In the genomic region with DNA sequence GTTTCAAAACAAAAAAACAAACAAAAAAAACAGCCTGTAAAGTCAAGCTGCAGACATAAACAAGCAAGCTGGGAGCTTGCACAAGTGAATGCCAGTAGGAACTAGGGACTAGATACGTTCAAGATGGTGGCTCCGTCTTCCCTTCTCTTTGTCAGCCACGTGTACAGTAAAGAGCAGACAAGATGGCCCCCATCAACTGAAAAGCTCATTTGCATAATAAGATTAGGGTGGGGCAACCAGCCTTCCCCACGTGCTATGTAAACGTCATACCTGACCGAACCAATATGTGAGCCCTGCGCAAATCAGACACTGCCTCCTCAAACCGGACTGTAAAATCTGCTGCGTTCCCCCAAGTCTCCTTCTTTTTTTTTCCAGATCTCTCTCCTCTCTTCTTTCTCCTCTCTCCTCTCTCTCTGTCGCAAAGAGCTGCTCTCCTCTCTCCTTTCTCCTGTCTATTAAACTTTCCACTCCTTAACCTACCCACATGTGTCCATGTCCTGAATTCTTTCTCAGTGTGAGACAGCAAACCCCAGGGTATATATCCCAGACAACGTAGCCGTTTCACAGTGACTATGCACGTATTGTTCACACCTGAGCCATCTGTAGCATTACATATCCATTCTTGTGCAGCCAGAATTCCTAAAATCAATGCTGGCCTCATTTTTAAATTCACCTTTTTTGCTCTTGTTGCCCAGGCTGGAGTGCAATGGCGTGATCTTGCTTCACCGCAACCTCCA, we compare ENCODE assay signal across 18 cellular contexts. TPM values are rescaled to one million over a fixed set of nuclear protein-coding genes. Genes with fewer than 3 reads are reported as not detected.
DNase-seq lines count a peak whose midpoint lies in the region; ATAC-seq, FAIRE-seq and TF ChIP-seq lines count a peak whose summit lies in the region.
"Had no signal": no experiment of that assay in that cellular context is flagged by ENCODE, and none has a peak within 500 bp of the region (broad histone marks: within the 10 kb centered on the region; RNA-seq: fewer than 3 reads in every experiment).

No MANE protein-coding gene starts in this region.

- H2BK5ac ChIP-seq in H1 (ENCODE audit: low read depth, low read length) (no peak overlapping the region), trophoblast cell (ENCODE audit: low read depth, low read length, poor library complexity) (no peak overlapping the region)

- CTCF ChIA-PET in H1 (lab: Charles Lee; ENCODE audit: partially characterized antibody) = interaction anchor here (0.7 kb wide), 1 partner anchor 1680 kb away, joined by 3 read pairs; no protein-coding TSS in a partner anchor

- no peak overlapping the region for H4K5ac ChIP-seq in H1 (ENCODE audit: insufficient read length, low read depth, low read length)

- no peak overlapping the region for H2BK20ac ChIP-seq in H1 (ENCODE audit: low read length)

- no peak overlapping the region for H4K91ac ChIP-seq in H1 (replicated peaks; ENCODE audit: insufficient read length, low read length)
- no peak overlapping the region for H4K91ac ChIP-seq in trophoblast cell (ENCODE audit: low read depth, low read length)

- no peaks in the 10 kb centered on the region for H3K23me2 ChIP-seq in H1 (ENCODE audit: low read depth, low read length)

- no peak overlapping the region for H3K56ac ChIP-seq in H1 (replicated peaks; ENCODE audit: insufficient read length, low read depth, low read length)

- H3K18ac ChIP-seq in H1 (ENCODE audit: extremely low read depth, low read length) = no peak overlapping the region
- H3K18ac ChIP-seq in trophoblast cell (ENCODE audit: low read length) = no peak overlapping the region

- H3K27ac ChIP-seq in H1 (ENCODE audit: low read depth, low read length) (no peak overlapping the region), trophoblast cell (ENCODE audit: low read depth, low read length) (no peak overlapping the region)
- H3K27ac ChIP-seq: BLaER1 treated with 17β-estradiol and CSF1 and Interleukin-3, amounts not matched to agents 10 nM and 100 nM had no signal

- peak overlapping the region; percentile 78; the same call in 1 of the 2 replicates for H2AFZ ChIP-seq in H1 (ENCODE audit: low read length)
- H2AFZ ChIP-seq in trophoblast cell (ENCODE audit: insufficient read depth, low read length, poor library complexity) = no peak overlapping the region

- no peaks in the 10 kb centered on the region for H3K27me3 ChIP-seq in H1 (replicated peaks in 1 of 4; ENCODE audit: control insufficient read depth in 3 of 4, extremely low read depth in 1 of 4, insufficient read depth in 3 of 4, low read length in 3 of 4)
- no peaks in the 10 kb centered on the region for H3K27me3 ChIP-seq in trophoblast cell (ENCODE audit: insufficient read depth, low read length)
- H3K27me3 ChIP-seq: BLaER1 treated with 17β-estradiol and CSF1 and Interleukin-3, amounts not matched to agents 10 nM and 100 nM had no signal

- no peak overlapping the region for H4K12ac ChIP-seq in trophoblast cell (ENCODE audit: low read depth, low read length)

- H3K4me2 ChIP-seq in H1 (ENCODE audit: insufficient read depth in 1 of 2, low read depth in 2 of 2, low read length in 2 of 2) = no peak overlapping the region
- H3K4me2 ChIP-seq in trophoblast cell (ENCODE audit: low read length) = no peak overlapping the region
- H3K4me2 ChIP-seq: BLaER1 treated with 17β-estradiol and CSF1 and Interleukin-3, amounts not matched to agents 10 nM and 100 nM had no signal

- no peak for TF ChIP-seq CTCF in H1 (IDR thresholded peaks at IDR 0.05; ENCODE audit: control extremely low read depth in 1 of 3, insufficient read depth in 1 of 3, low read depth in 1 of 3, low read length in 3 of 3)

- no peak for TF ChIP-seq EP300 in H1 (IDR thresholded peaks at IDR 0.05; ENCODE audit: borderline replicate concordance in 1 of 2, low read depth in 2 of 2, low read length in 2 of 2)

- H4K8ac ChIP-seq in H1 (ENCODE audit: extremely low read depth, insufficient read depth, low read length) = no peak overlapping the region
- no peak overlapping the region for H4K8ac ChIP-seq in trophoblast cell (ENCODE audit: low read depth, low read length)

- POLR2A ChIA-PET in H1 (lab: Charles Lee; ENCODE audit: partially characterized antibody) = no interaction called here

- no peak for TF ChIP-seq POLR2A in H1 (IDR thresholded peaks at IDR 0.05; ENCODE audit: control extremely low read depth in 1 of 2, low read depth in 2 of 2, low read length in 2 of 2)

- no peaks in the 10 kb centered on the region for H3K79me2 ChIP-seq in H1 (ENCODE audit: control insufficient read depth in 1 of 2, insufficient read depth in 2 of 2, low read length in 2 of 2)
- no peaks in the 10 kb centered on the region for H3K79me2 ChIP-seq in trophoblast cell (ENCODE audit: control insufficient read depth, insufficient read depth, low read length, poor library complexity)

- H2AK5ac ChIP-seq in H1 (ENCODE audit: low read depth, low read length) (no peak overlapping the region), trophoblast cell (ENCODE audit: low read length) (no peak overlapping the region)

- H3K9ac ChIP-seq in H1 (replicated peaks in 1 of 4; ENCODE audit: extremely low read depth in 1 of 4, low read depth in 3 of 4, low read length in 3 of 4) = no peak overlapping the region
- H3K9ac ChIP-seq in trophoblast cell (ENCODE audit: low read length) = no peak overlapping the region
- H3K9ac ChIP-seq: BLaER1 treated with 17β-estradiol and CSF1 and Interleukin-3, amounts not matched to agents 10 nM and 100 nM had no signal

- no peak overlapping the region for H3K4ac ChIP-seq in H1 (replicated peaks; ENCODE audit: insufficient read length, low read depth, low read length)
- H3K4ac ChIP-seq in trophoblast cell (ENCODE audit: low read depth, low read length) = no peak overlapping the region

- H2BK120ac ChIP-seq in H1 (replicated peaks; ENCODE audit: low read depth, low read length) (no peak overlapping the region), trophoblast cell (ENCODE audit: insufficient read depth, low read length, poor library complexity) (no peak overlapping the region)

- H3K23ac ChIP-seq in H1 (ENCODE audit: insufficient read length) = no peak overlapping the region
- H3K23ac ChIP-seq in trophoblast cell (ENCODE audit: low read length) = no peak overlapping the region

- no peak for ATAC-seq in GM21576 (IDR thresholded peaks at IDR 0.05; ENCODE audit: unreplicated experiment)
- ATAC-seq: CD8-positive, alpha-beta T cell had no signal

- H3K14ac ChIP-seq in H1 (ENCODE audit: insufficient read length) (no peak overlapping the region), trophoblast cell (ENCODE audit: low read length) (no peak overlapping the region)

- H4K20me1 ChIP-seq in H1 (replicated peaks in 1 of 2; ENCODE audit: control insufficient read depth in 1 of 2, insufficient read depth in 2 of 2, low read length in 2 of 2) = no peaks in the 10 kb centered on the region
- H4K20me1 ChIP-seq: BLaER1 treated with 17β-estradiol and CSF1 and Interleukin-3, amounts not matched to agents 10 nM and 100 nM had no signal

- no peak overlapping the region for H2BK15ac ChIP-seq in H1 (ENCODE audit: low read length)

- H3K4me1 ChIP-seq in H1 (replicated peaks in 1 of 4; ENCODE audit: control insufficient read depth in 3 of 4, insufficient read depth in 4 of 4, low read length in 3 of 4) (no peaks in the 10 kb centered on the region), trophoblast cell (ENCODE audit: control insufficient read depth in 1 of 2, insufficient read depth in 2 of 2, low read length in 2 of 2) (no peaks in the 10 kb centered on the region)
- H3K4me1 ChIP-seq: HAP-1 had no signal

- H3K9me3 ChIP-seq in H1 (ENCODE audit: insufficient read depth in 2 of 2, low read depth in 1 of 2, low read length in 1 of 2) (no peaks in the 10 kb centered on the region), trophoblast cell (ENCODE audit: insufficient read depth, low read depth, low read length) (no peaks in the 10 kb centered on the region)
- H3K9me3 ChIP-seq: HAP-1 had no signal

- H3K79me1 ChIP-seq in H1 (ENCODE audit: low read depth, low read length) (no peaks in the 10 kb centered on the region), trophoblast cell (ENCODE audit: low read length) (no peaks in the 10 kb centered on the region)

- H2BK12ac ChIP-seq in H1 (ENCODE audit: low read depth, low read length) (no peak overlapping the region), trophoblast cell (ENCODE audit: low read length) (no peak overlapping the region)

- H3K4me3 ChIP-seq in H1 (ENCODE audit: extremely low read depth in 1 of 4, insufficient read depth in 2 of 4, low read depth in 3 of 4, low read length in 4 of 4) (no peak overlapping the region), trophoblast cell (ENCODE audit: low read depth, low read length) (no peak overlapping the region)
- H3K4me3 ChIP-seq: BLaER1 treated with 17β-estradiol and CSF1 and Interleukin-3, amounts not matched to agents 10 nM and 100 nM; HAP-1 had no signal

- peak; percentile 5 for DNase-seq in NCI-H2171 treated with DMSO at 0.1 percent for 48 hours (lab: John Stamatoyannopoulos, UW)
- no peak for DNase-seq in NCI-H2171 (lab: John Stamatoyannopoulos, UW)
- peak; percentile 29 for DNase-seq in HS-27A (ENCODE audit: low read depth)
- no peak for DNase-seq in H1 (ENCODE audit: low read depth in 1 of 2, low spot score in 2 of 2)
- DNase-seq in trophoblast cell = peak; percentile 37 to 53
- no peak for DNase-seq in NCI-H2029 (lab: John Stamatoyannopoulos, UW)
- no peak for DNase-seq in globus pallidus (ENCODE audit: low spot score)
- DNase-seq: 8988T; CD8-positive, alpha-beta T cell; DMS 273 treated with DMSO at 0.1 percent for 48 hours; DMS53; DND-41 had no signal

- 94% methylated on average over 15 of the region's 15 CpGs; no CpG with 5 or more reads in 1 of the 2 experiments for whole genome bisulfite sequencing in H1 (ENCODE audit: extremely low coverage in 1 of 2, insufficient coverage in 1 of 2, insufficient read length in 1 of 2, insufficient replicate concordance in 2 of 2, low coverage in 1 of 2, low lambda C conversion rate in 2 of 2, missing lambda C conversion rate in 1 of 2), 2 experiments
- WGBS in trophoblast cell (ENCODE audit: extremely low coverage, insufficient coverage, insufficient read length) = no CpG with 5 or more reads among the region's 15 CpGs

- FAIRE-seq in H1 (lab: Jason Lieb, UNC) = no peak
- FAIRE-seq: G401.6, GM12892, GM18507 had no signal

- no peak for TF ChIP-seq RAD21 in H1 (IDR thresholded peaks at IDR 0.05 in 1 of 2, conservative IDR thresholded peaks at IDR 0.05 in 1 of 2; ENCODE audit: low read depth in 2 of 2, low read length in 2 of 2)

- H3K36me3 ChIP-seq in H1 (ENCODE audit: control insufficient read depth in 2 of 4, insufficient read depth in 4 of 4, low read length in 3 of 4) = no peaks in the 10 kb centered on the region
- no peaks in the 10 kb centered on the region for H3K36me3 ChIP-seq in trophoblast cell (ENCODE audit: control insufficient read depth in 1 of 2, insufficient read depth in 2 of 2, low read length in 2 of 2)
- H3K36me3 ChIP-seq: BLaER1 treated with 17β-estradiol and CSF1 and Interleukin-3, amounts not matched to agents 10 nM and 100 nM; HAP-1 had no signal

RNA-seq across cellular contexts. Expression of a gene that starts 31.2 kb away (rescaled TPM):
- 264 and 283 TPM in 2 replicates for total RNA-seq in H1 (2021; fragmentation: NEBNext Ultra II Directional; extraction: Animal tissue kit (Norgen Biotek cat#: 25700))
- 80.4 and 108 TPM in 2 replicates for polyA plus RNA-seq in H1 (2011; rRNA removed)
- polyA plus RNA-seq in H1 (2011; cell fraction: cytosol; rRNA removed) = 203 TPM
- 112 TPM for polyA plus RNA-seq in H1 (2011; cell fraction: nucleus; rRNA removed)
- polyA plus RNA-seq in H1 (2012, experiment 1 of 2) = 197 to 222 TPM (median 212 TPM) in 4 replicates
- polyA plus RNA-seq in H1 (2012, experiment 2 of 2) = 16.1 TPM
- polyA plus RNA-seq in H1 (2013, experiment 1 of 2) = 190 TPM
- 185 TPM for polyA plus RNA-seq in H1 (2013, experiment 2 of 2)
- polyA minus RNA-seq in H1 (2011; rRNA and poly(A)+ RNA removed) = 278 and 279 TPM in 2 replicates
- polyA minus RNA-seq in H1 (2011; cell fraction: cytosol; rRNA and poly(A)+ RNA removed) = 159 TPM
- 248 TPM for polyA minus RNA-seq in H1 (2011; cell fraction: nucleus; rRNA and poly(A)+ RNA removed)
- polyA plus RNA-seq in trophoblast cell (2013) = 124 and 133 TPM in 2 replicates

Comparison
In these comparisons a context has a peak if more than half of its experiments do, and no peak if none do; other contexts are left out.
1. DNase-seq: peak in NCI-H2171 treated with DMSO at 0.1 percent for 48 hours (single experiment), HS-27A (single experiment) and trophoblast cell (2 of 2); none in NCI-H2171 (single experiment), H1 (0 of 2), NCI-H2029 (single experiment) and globus pallidus (single experiment).